Comparison of ENCODE assay signal across 1 cellular context in the genomic region with DNA sequence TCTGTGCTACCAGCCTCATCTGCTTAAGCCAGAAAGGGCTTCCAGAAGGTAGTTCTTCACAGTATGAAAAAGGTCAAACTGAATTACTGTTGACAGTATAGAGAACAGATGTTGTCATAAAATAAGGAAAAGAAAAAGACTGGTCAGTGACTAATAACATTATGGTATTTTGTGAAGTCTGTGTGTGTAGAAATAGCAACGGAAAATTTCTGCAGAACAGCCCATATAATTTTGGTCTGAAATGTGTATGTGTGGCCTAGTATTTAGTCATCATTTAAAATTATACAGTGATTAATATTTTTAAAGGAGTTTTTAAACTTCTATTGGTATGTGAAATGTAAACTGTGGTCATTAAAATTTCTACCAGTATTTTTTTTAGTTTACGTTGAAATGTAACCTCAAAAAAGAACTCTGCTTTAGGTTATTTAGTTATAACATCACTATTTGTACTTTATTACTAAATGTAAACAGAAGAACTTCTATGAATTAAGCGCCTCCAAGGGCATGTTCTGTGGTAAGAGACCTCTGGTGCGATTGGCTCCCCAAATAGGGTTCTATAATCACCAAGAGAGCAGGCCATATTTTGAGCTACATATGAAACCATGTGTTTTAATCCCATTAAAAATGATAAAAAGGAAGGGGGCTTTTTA.
TF ChIP-seq lines count a peak whose summit lies in the region.

No MANE protein-coding gene starts in this region.

TF ChIP-seq in WTC11, 78 proteins besides CTCF, POLR2A, EP300 and RAD21 (continued from another document):
- TF ChIP-seq, protein P1, sequence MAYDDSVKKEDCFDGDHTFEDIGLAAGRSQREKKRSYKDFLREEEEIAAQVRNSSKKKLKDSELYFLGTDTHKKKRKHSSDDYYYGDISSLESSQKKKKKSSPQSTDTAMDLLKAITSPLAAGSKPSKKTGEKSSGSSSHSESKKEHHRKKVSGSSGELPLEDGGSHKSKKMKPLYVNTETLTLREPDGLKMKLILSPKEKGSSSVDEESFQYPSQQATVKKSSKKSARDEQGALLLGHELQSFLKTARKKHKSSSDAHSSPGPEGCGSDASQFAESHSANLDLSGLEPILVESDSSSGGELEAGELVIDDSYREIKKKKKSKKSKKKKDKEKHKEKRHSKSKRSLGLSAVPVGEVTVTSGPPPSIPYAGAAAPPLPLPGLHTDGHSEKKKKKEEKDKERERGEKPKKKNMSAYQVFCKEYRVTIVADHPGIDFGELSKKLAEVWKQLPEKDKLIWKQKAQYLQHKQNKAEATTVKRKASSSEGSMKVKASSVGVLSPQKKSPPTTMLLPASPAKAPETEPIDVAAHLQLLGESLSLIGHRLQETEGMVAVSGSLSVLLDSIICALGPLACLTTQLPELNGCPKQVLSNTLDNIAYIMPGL (CRISPR knock-in tag; IDR thresholded peaks at IDR 0.05): no peak
- TF ChIP-seq, protein P2, sequence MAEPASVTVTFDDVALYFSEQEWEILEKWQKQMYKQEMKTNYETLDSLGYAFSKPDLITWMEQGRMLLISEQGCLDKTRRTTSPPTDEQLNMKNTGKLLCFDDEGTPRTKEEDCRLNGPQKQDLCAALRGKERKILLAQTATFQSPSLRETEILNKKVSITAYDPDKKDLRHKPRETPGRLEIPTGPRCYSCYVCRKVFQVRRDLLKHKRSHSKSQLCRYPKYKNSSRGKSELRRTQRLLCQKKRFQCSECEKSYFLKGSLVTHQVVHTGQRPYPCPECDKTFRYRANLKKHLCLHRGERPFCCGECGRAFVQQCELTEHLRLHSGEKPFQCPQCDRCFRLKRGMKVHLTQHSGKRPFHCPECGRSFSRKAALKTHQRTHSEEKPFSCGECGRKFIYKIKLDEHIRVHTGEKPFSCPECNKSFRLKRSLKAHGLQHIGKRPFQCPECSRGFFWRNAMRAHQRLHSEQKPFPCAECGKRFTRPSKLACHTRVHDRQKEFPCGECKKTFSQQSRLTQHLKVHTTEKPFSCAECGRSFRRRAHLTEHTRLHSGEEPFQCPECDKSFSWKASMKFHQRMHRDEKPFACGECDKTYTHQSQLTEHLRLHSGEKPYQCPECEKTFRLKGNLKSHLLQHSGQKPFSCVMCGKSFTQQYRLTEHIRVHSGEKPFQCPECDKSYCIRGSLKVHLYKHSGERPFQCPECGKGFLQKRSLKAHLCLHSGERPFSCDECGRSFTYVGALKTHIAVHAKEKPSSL (CRISPR knock-in tag; conservative IDR thresholded peaks at IDR 0.05): no peak
- TF ChIP-seq TEAD4 (CRISPR knock-in tag; IDR thresholded peaks at IDR 0.05) (no peak), ZNF138 (CRISPR knock-in tag; conservative IDR thresholded peaks at IDR 0.05) (no peak), NR3C1 (CRISPR knock-in tag; conservative IDR thresholded peaks at IDR 0.05; ENCODE audit: low read depth) (no peak), RORB (CRISPR knock-in tag; IDR thresholded peaks at IDR 0.05) (no peak), RELA (CRISPR knock-in tag; IDR thresholded peaks at IDR 0.05; ENCODE audit: borderline replicate concordance) (no peak), GTF2I (CRISPR knock-in tag; conservative IDR thresholded peaks at IDR 0.05) (no peak), FOXK1 (CRISPR knock-in tag; IDR thresholded peaks at IDR 0.05) (no peak), NFE2L1 (CRISPR knock-in tag; IDR thresholded peaks at IDR 0.05) (no peak), ZNF219 (CRISPR knock-in tag; IDR thresholded peaks at IDR 0.05; ENCODE audit: borderline replicate concordance) (no peak)
- TF ChIP-seq, protein P3, sequence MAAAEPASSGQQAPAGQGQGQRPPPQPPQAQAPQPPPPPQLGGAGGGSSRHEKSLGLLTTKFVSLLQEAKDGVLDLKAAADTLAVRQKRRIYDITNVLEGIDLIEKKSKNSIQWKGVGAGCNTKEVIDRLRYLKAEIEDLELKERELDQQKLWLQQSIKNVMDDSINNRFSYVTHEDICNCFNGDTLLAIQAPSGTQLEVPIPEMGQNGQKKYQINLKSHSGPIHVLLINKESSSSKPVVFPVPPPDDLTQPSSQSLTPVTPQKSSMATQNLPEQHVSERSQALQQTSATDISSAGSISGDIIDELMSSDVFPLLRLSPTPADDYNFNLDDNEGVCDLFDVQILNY (CRISPR knock-in tag; IDR thresholded peaks at IDR 0.05): no peak
TF ChIP-seq in WTC11: peak in this region for 0.
